In the genomic region with DNA sequence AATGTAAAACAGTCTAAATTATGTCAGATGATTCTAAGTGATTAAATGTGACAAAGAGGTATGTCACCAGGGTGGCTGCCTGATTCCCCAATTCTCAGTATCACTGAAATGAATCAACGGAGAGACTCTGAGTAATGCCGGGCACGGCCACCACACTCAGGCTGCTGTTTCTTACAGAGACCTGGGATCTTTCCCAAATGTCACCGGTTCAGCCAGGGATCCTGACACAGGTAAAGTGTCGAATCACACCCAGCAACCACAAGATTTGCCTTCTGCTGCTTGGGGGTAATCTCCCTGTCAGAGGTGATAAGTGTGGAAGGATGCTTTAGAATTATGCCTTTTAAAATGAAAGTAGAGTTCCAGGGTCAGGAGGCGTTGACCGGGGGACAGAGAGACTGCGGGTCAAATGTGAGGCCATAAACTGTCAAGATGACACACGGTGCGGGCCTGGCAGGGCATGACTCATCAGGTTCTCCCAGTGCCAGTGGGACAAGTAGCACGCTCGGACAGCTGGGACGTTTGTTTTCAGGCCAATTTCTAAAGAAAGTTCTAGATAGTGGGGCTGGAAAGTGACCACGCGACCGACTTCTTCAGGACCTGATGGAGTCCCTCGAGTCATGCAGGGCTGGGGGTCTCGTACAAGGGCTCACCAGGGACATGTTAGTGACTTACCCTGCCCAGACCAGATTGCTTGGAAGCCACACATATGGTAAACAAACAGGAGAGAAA, we compare ENCODE assay signal across 1 cellular context.
TF ChIP-seq lines count a peak whose summit lies in the region.

No MANE protein-coding gene starts in this region.

TF ChIP-seq in K562, 482 proteins besides CTCF, POLR2A, EP300 and RAD21 (continued from another document and continues in another):
- TF ChIP-seq SREBF1 (IDR thresholded peaks at IDR 0.05; ENCODE audit: borderline replicate concordance, low read depth, low read length) = no peak
- no peak for TF ChIP-seq SRSF9 (IDR thresholded peaks at IDR 0.05; ENCODE audit: borderline replicate concordance, low read depth, low read length)
- TF ChIP-seq ZBTB49 (CRISPR knock-in tag; IDR thresholded peaks at IDR 0.05; ENCODE audit: borderline replicate concordance) = no peak
- TF ChIP-seq SRSF7 (optimal IDR thresholded peaks at IDR 0.05; ENCODE audit: low read depth, low read length) = no peak
- no peak for TF ChIP-seq RFX1 (IDR thresholded peaks at IDR 0.05)
- TF ChIP-seq, protein P1, sequence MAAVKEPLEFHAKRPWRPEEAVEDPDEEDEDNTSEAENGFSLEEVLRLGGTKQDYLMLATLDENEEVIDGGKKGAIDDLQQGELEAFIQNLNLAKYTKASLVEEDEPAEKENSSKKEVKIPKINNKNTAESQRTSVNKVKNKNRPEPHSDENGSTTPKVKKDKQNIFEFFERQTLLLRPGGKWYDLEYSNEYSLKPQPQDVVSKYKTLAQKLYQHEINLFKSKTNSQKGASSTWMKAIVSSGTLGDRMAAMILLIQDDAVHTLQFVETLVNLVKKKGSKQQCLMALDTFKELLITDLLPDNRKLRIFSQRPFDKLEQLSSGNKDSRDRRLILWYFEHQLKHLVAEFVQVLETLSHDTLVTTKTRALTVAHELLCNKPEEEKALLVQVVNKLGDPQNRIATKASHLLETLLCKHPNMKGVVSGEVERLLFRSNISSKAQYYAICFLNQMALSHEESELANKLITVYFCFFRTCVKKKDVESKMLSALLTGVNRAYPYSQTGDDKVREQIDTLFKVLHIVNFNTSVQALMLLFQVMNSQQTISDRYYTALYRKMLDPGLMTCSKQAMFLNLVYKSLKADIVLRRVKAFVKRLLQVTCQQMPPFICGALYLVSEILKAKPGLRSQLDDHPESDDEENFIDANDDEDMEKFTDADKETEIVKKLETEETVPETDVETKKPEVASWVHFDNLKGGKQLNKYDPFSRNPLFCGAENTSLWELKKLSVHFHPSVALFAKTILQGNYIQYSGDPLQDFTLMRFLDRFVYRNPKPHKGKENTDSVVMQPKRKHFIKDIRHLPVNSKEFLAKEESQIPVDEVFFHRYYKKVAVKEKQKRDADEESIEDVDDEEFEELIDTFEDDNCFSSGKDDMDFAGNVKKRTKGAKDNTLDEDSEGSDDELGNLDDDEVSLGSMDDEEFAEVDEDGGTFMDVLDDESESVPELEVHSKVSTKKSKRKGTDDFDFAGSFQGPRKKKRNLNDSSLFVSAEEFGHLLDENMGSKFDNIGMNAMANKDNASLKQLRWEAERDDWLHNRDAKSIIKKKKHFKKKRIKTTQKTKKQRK (IDR thresholded peaks at IDR 0.05; ENCODE audit: borderline replicate concordance, low read depth, low read length) = no peak
- TF ChIP-seq ZNF311 (CRISPR knock-in tag; IDR thresholded peaks at IDR 0.05) = no peak
- no peak for TF ChIP-seq NR3C1 (CRISPR knock-in tag; IDR thresholded peaks at IDR 0.05)
- TF ChIP-seq MAFG (tag; conservative IDR thresholded peaks at IDR 0.05) = peak; percentile 92
- TF ChIP-seq HOMEZ (CRISPR knock-in tag; IDR thresholded peaks at IDR 0.05) = no peak
- peak in 1 of 2 experiments; percentile 46; a peak in 1 of 4 replicates for TF ChIP-seq KDM1A (IDR thresholded peaks at IDR 0.05)
- no peak for TF ChIP-seq BRF1 (IDR thresholded peaks at IDR 0.05; ENCODE audit: borderline replicate concordance, extremely low read depth, insufficient read length)
- peak; percentile 90 for TF ChIP-seq ZNF316 (IDR thresholded peaks at IDR 0.05)
- no peak for TF ChIP-seq NR1H2 (CRISPR knock-in tag; IDR thresholded peaks at IDR 0.05)
- no peak for TF ChIP-seq GABPA (tag; conservative IDR thresholded peaks at IDR 0.05; ENCODE audit: low read depth)
- no peak for TF ChIP-seq THAP7 (CRISPR knock-in tag; IDR thresholded peaks at IDR 0.05)
- peak in 1 of 2 experiments; percentile 58; a peak in 1 of 3 replicates for TF ChIP-seq CBX3 (IDR thresholded peaks at IDR 0.05; ENCODE audit: borderline replicate concordance in 1 of 2, low read length in 2 of 2)
- no peak for TF ChIP-seq ZNF764 (CRISPR knock-in tag; IDR thresholded peaks at IDR 0.05; ENCODE audit: low read depth)
- TF ChIP-seq KLF10 (CRISPR knock-in tag; IDR thresholded peaks at IDR 0.05) = no peak
- no peak for TF ChIP-seq ZSCAN32 (CRISPR knock-in tag; IDR thresholded peaks at IDR 0.05)
- TF ChIP-seq HEY1 (CRISPR knock-in tag; IDR thresholded peaks at IDR 0.05; ENCODE audit: borderline replicate concordance) = no peak
- no peak for TF ChIP-seq CC2D1A (IDR thresholded peaks at IDR 0.05)
- TF ChIP-seq HDAC3 (IDR thresholded peaks at IDR 0.05; ENCODE audit: borderline replicate concordance, partially characterized antibody) = no peak
- no peak for TF ChIP-seq COPS2 (conservative IDR thresholded peaks at IDR 0.05)
- no peak for TF ChIP-seq SAP30 (IDR thresholded peaks at IDR 0.05; ENCODE audit: borderline replicate concordance, insufficient read depth, low read depth, low read length, poor library complexity, severe bottlenecking)
- TF ChIP-seq ZNF347 (CRISPR knock-in tag; IDR thresholded peaks at IDR 0.05; ENCODE audit: low read depth) = no peak
- TF ChIP-seq HES1 (IDR thresholded peaks at IDR 0.05; ENCODE audit: low read depth) = no peak
- TF ChIP-seq, protein P2, sequence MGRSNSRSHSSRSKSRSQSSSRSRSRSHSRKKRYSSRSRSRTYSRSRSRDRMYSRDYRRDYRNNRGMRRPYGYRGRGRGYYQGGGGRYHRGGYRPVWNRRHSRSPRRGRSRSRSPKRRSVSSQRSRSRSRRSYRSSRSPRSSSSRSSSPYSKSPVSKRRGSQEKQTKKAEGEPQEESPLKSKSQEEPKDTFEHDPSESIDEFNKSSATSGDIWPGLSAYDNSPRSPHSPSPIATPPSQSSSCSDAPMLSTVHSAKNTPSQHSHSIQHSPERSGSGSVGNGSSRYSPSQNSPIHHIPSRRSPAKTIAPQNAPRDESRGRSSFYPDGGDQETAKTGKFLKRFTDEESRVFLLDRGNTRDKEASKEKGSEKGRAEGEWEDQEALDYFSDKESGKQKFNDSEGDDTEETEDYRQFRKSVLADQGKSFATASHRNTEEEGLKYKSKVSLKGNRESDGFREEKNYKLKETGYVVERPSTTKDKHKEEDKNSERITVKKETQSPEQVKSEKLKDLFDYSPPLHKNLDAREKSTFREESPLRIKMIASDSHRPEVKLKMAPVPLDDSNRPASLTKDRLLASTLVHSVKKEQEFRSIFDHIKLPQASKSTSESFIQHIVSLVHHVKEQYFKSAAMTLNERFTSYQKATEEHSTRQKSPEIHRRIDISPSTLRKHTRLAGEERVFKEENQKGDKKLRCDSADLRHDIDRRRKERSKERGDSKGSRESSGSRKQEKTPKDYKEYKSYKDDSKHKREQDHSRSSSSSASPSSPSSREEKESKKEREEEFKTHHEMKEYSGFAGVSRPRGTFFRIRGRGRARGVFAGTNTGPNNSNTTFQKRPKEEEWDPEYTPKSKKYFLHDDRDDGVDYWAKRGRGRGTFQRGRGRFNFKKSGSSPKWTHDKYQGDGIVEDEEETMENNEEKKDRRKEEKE (IDR thresholded peaks at IDR 0.05; ENCODE audit: borderline replicate concordance in 1 of 2, control insufficient read depth in 1 of 2, low read depth in 2 of 2, low read length in 1 of 2) = no peak
- no peak for TF ChIP-seq RBM25 (IDR thresholded peaks at IDR 0.05; ENCODE audit: low read depth, low read length, severe bottlenecking)
- TF ChIP-seq ZNF174 (CRISPR knock-in tag; IDR thresholded peaks at IDR 0.05) = no peak
- TF ChIP-seq CREB3L1 (IDR thresholded peaks at IDR 0.05; ENCODE audit: borderline replicate concordance, low read depth) = no peak
- no peak for TF ChIP-seq ZNF707 (CRISPR knock-in tag; conservative IDR thresholded peaks at IDR 0.05)
- TF ChIP-seq SMAD4 (CRISPR knock-in tag; conservative IDR thresholded peaks at IDR 0.05) = no peak; the same call in 1 of the 2 replicates
- peak; percentile 69 for TF ChIP-seq L3MBTL2 (IDR thresholded peaks at IDR 0.05)
- TF ChIP-seq GTF2F1 (IDR thresholded peaks at IDR 0.05; ENCODE audit: low read depth, low read length) = no peak
- TF ChIP-seq NR0B1 (IDR thresholded peaks at IDR 0.05; ENCODE audit: partially characterized antibody) = no peak
- no peak for TF ChIP-seq USF2 (CRISPR knock-in tag; IDR thresholded peaks at IDR 0.05)
- TF ChIP-seq SNRNP70 (optimal IDR thresholded peaks at IDR 0.05; ENCODE audit: low read depth, low read length) = no peak
- no peak for TF ChIP-seq ZBTB26 (CRISPR knock-in tag; IDR thresholded peaks at IDR 0.05)
- TF ChIP-seq HSF4 (CRISPR knock-in tag; IDR thresholded peaks at IDR 0.05; ENCODE audit: borderline replicate concordance) = no peak
- no peak for TF ChIP-seq ZNF282 (CRISPR knock-in tag; IDR thresholded peaks at IDR 0.05)
- TF ChIP-seq PURB (CRISPR knock-in tag; IDR thresholded peaks at IDR 0.05; ENCODE audit: low read depth) = no peak
- TF ChIP-seq SMARCA5 (IDR thresholded peaks at IDR 0.05) = no peak
- TF ChIP-seq MAFF (IDR thresholded peaks at IDR 0.05; ENCODE audit: low read length) = peak; percentile 58
